Comparison of ENCODE assay signal across 21 cellular contexts in the genomic region with DNA sequence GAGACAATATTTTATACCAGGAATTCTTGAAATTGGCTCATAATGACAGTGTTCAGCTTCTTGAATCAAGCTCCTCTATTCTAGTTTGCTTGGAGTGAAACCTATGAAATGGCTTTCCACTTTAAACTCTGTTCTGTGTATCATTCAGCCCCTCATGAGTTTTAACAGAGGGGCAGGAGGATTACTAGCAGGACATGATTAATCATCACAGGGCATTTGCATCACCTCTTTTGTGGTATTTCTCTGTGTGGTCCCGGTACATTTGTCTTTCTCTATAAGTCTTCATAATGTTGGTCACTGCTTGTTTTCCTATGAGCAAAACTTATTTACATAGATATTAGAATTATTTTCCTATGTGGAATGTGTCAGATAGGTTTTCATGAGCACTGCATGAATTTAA.
"Had no signal": no experiment of that assay in that cellular context is flagged by ENCODE, and none has a peak within 500 bp of the region (broad histone marks: within the 10 kb centered on the region; RNA-seq: fewer than 3 reads in every experiment).

No MANE protein-coding gene starts in this region.

- H3K27ac Mint-ChIP-seq: activated naive CD4-positive, alpha-beta T cell treated with anti-CD3 and anti-CD28 coated beads, Interleukin-2, amount 50 U/mL, for 24 hours; memory B cell had no signal

- H3K4me3 ChIP-seq: body of pancreas, coronary artery, gastrocnemius medialis, heart left ventricle, left lung, mucosa of descending colon, suprapubic skin had no signal

- H3K4me3 Mint-ChIP-seq: activated naive CD4-positive, alpha-beta T cell treated with anti-CD3 and anti-CD28 coated beads, Interleukin-2, amount 50 U/mL, for 24 hours; memory B cell; naive thymus-derived CD4-positive, alpha-beta T cell had no signal

- H3K9me3 Mint-ChIP-seq: activated naive CD4-positive, alpha-beta T cell treated with anti-CD3 and anti-CD28 coated beads, Interleukin-2, amount 50 U/mL, for 24 hours; memory B cell; naive thymus-derived CD4-positive, alpha-beta T cell had no signal

- ATAC-seq: body of pancreas; gastrocnemius medialis; heart left ventricle; left lung; mucosa of descending colon; naive thymus-derived CD4-positive, alpha-beta T cell had no signal

- H3K27ac ChIP-seq: body of pancreas, coronary artery, gastrocnemius medialis, heart left ventricle, left lung, neutrophil, suprapubic skin had no signal

- DNase-seq: activated CD4-positive, CD25-positive, alpha-beta regulatory T cell treated with anti-CD3 and anti-CD28 coated beads, Interleukin-2, amount 50 U/mL, for 72 hours; activated effector memory CD4-positive, alpha-beta T cell treated with Interleukin-2 at 50 U/mL for 16 hours; activated T-cell treated with anti-CD3 and anti-CD28 coated beads for 4 hours; amygdala; body of pancreas; central memory CD4-positive, alpha-beta T cell; gastrocnemius medialis; heart left ventricle; islet precursor cell; left lung; mucosa of descending colon; naive thymus-derived CD4-positive, alpha-beta T cell; posterior cingulate gyrus; stimulated activated CD4-positive, alpha-beta T cell treated with anti-CD3 and anti-CD28 coated beads, Interleukin-4, amount 100 ng/mL, for 1 hour; stimulated activated naive CD4-positive, alpha-beta T cell treated with Interleukin-2 at 50 U/mL for 16 hours; trophoblast cell had no signal

- H3K27me3 Mint-ChIP-seq: activated naive CD4-positive, alpha-beta T cell treated with anti-CD3 and anti-CD28 coated beads, Interleukin-2, amount 50 U/mL, for 24 hours; memory B cell; naive thymus-derived CD4-positive, alpha-beta T cell had no signal
